In the genomic region with DNA sequence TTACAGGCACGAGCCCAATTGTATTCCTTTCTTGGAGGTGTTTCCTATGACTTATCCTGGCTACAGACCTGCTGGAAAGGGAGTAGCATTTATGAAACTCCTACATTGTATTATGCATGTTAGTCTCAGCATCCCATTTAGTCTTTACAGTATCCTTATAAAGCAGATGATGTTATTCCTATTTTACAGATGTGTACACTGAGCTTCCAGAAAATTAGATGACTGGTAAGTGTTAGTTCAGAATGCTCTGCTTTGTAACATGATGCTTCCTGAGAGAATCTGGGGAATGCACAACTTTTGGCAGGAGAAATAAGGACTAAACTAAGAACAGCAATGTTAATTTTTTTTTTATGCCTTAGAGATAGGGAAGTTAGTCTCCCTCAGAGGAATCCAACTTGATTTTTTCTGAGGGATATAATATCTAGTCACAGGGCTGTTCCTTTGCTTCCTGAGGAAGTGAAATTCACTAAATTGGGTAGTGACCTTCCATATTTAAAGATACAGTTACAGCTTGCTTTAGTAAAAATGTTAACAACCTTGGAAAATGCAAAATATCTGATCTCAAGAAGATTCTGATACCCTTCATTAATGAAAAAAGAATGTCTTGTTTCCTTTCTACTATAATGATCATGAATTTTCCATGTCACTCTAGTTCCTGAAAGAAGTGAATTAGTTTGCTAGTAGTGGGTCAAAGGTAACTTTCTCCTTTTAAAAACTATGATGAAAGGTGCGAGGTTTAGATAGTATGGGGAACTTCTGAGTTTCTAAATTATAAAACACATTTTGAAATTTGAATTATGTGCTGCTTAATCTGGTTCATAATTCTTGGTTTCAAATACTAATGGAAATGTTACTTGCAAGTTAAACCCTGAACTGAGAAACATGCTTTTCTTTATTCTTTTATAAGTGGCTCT, we compare ENCODE assay signal across 14 cellular contexts.
DNase-seq lines count a peak whose midpoint lies in the region; ATAC-seq, FAIRE-seq and TF ChIP-seq lines count a peak whose summit lies in the region.
"Had no signal": no experiment of that assay in that cellular context is flagged by ENCODE, and none has a peak within 500 bp of the region (broad histone marks: within the 10 kb centered on the region; RNA-seq: fewer than 3 reads in every experiment).

No MANE protein-coding gene starts in this region.

- peak overlapping the region; percentile 11 for H3K4me2 ChIP-seq in OCI-LY3 (ENCODE audit: low read length)

- H3K9me3 ChIP-seq in OCI-LY3 (ENCODE audit: insufficient read depth, low read length) (no peaks in the 10 kb centered on the region), small intestine (ENCODE audit: control insufficient read depth, low read depth) (no peaks in the 10 kb centered on the region), testis (no peaks in the 10 kb centered on the region)

- H3K4me1 ChIP-seq in OCI-LY3 (ENCODE audit: low read length): peaks cover 53% of the 10 kb centered on the region
- H3K4me1 ChIP-seq in small intestine (ENCODE audit: control insufficient read depth in 2 of 2, insufficient read depth in 1 of 2, low read depth in 1 of 2, low read length in 1 of 2): no peaks in the 10 kb centered on the region
- no peaks in the 10 kb centered on the region for H3K4me1 ChIP-seq in testis

- ATAC-seq in activated CD4-positive, CD25-positive, alpha-beta regulatory T cell treated with anti-CD3 and anti-CD28 coated beads, Interleukin-2, amount 50 U/mL, for 24 hours: no peak
- ATAC-seq in GM19463 (IDR thresholded peaks at IDR 0.05; ENCODE audit: unreplicated experiment): no peak
- ATAC-seq: CD8-positive, alpha-beta T cell; stimulated activated naive CD8-positive, alpha-beta T cell treated with anti-CD3 and anti-CD28 coated beads, Interleukin-15, amount 100 ng/mL, for 72 hours had no signal

- intact Hi-C loops in testis (cut with DNase I; ENCODE audit: low total_unique reads): no loop called here

- H3K27me3 ChIP-seq in OCI-LY3 (ENCODE audit: low read depth, low read length) (no peaks in the 10 kb centered on the region), small intestine (ENCODE audit: control insufficient read depth in 2 of 2, insufficient read depth in 2 of 2, low read length in 2 of 2) (no peaks in the 10 kb centered on the region), testis (no peaks in the 10 kb centered on the region)

- H3K27ac ChIP-seq in OCI-LY3 (ENCODE audit: low read length) (peak overlapping the region; percentile 68), small intestine (ENCODE audit: low read depth in 1 of 2, low read length in 1 of 2) (no peak overlapping the region), testis (no peak overlapping the region)

- WGBS in small intestine, 3 donors: 47 to 61% (median 59%) methylated on average over 2 of the region's 2 CpGs
- whole genome bisulfite sequencing in testis, 2 donors: 69 to 73% methylated on average over 2 of the region's 2 CpGs

- H3K9ac ChIP-seq in OCI-LY3 (ENCODE audit: low read length): peak overlapping the region; percentile 25; the same call in 1 of the 2 replicates

- no peaks in the 10 kb centered on the region for H4K20me1 ChIP-seq in OCI-LY3 (ENCODE audit: insufficient read depth, low read length)

- H2AFZ ChIP-seq in OCI-LY3 (ENCODE audit: low read depth, low read length): no peak overlapping the region

- no peaks in the 10 kb centered on the region for H3K79me2 ChIP-seq in OCI-LY3 (ENCODE audit: low read length)

- DNase-seq in GM04504 (ENCODE audit: low read depth) (peak; percentile 1), fibroblast of pulmonary artery (ENCODE audit: low read depth) (peak; percentile 61), small intestine (peak; percentile 11), testis (no peak)
- DNase-seq in stimulated activated CD4-positive, alpha-beta T cell treated with anti-CD3 and anti-CD28 coated beads, Interleukin-4, amount 100 ng/mL, for 24 hours: no peak
- DNase-seq: activated naive CD4-positive, alpha-beta T cell treated with Interleukin-2 at 50 U/mL for 16 hours; CD8-positive, alpha-beta T cell; erythroblast; NCI-H1092 treated with DMSO at 0.1 percent for 48 hours; retina; stimulated activated naive CD8-positive, alpha-beta T cell treated with anti-CD3 and anti-CD28 coated beads, Interleukin-15, amount 100 ng/mL, for 72 hours had no signal

- H3K4me3 ChIP-seq in OCI-LY3 (ENCODE audit: low read length) (no peak overlapping the region), fibroblast of pulmonary artery (replicated peaks; ENCODE audit: low read depth, low read length) (no peak overlapping the region), small intestine (ENCODE audit: low read depth in 1 of 2, low read length in 2 of 2) (no peak overlapping the region), testis (no peak overlapping the region)

- no peak for FAIRE-seq in small intestine (lab: Jason Lieb, UNC)

- TF ChIP-seq CTCF in OCI-LY3 (IDR thresholded peaks at IDR 0.05; ENCODE audit: low read depth, low read length): no peak
- TF ChIP-seq CTCF in fibroblast of pulmonary artery (IDR thresholded peaks at IDR 0.05; ENCODE audit: low read length, missing control alignments): no peak
- no peak for TF ChIP-seq CTCF in testis (IDR thresholded peaks at IDR 0.05)

- no peaks in the 10 kb centered on the region for H3K36me3 ChIP-seq in OCI-LY3 (replicated peaks; ENCODE audit: low read depth, low read length)
- H3K36me3 ChIP-seq in small intestine (ENCODE audit: control insufficient read depth in 2 of 2, insufficient read depth in 2 of 2, low read length in 2 of 2): no peaks in the 10 kb centered on the region
- H3K36me3 ChIP-seq in testis (ENCODE audit: low read depth, missing control alignments): no peaks in the 10 kb centered on the region

- no peak for TF ChIP-seq POLR2A in testis (IDR thresholded peaks at IDR 0.05)

Comparison
In these comparisons a context has a peak if more than half of its experiments do, and no peak if none do; other contexts are left out.
1. DNase-seq: peak in GM04504 (single experiment), fibroblast of pulmonary artery (single experiment) and small intestine (single experiment); none in testis (single experiment) and stimulated activated CD4-positive, alpha-beta T cell treated with anti-CD3 and anti-CD28 coated beads, Interleukin-4, amount 100 ng/mL, for 24 hours (single experiment).